ENCODE assay signal across 30 cellular contexts in the genomic region with DNA sequence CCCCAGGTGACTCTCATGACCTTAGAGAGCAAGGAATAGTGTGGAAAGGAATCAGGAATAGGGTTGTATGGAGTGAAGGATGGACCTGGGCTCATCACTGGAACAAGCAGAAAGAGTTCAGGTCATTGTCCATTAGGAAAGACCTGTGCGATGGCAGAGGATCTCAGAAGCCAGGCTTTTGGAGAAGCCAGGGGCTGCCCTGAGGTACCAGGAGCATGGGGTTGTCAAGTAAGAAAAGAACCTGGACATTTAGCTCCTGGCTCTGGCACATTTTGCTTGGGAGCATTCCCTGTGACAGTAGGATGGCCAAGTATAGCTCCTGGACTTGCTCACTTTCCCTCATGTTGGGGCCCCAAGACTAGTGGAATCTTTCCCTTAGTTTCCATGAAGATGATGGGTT.
"Had no signal": no experiment of that assay in that cellular context is flagged by ENCODE, and none has a peak within 500 bp of the region (broad histone marks: within the 10 kb centered on the region; RNA-seq: fewer than 3 reads in every experiment).

No MANE protein-coding gene starts in this region.

- H3K36me3 Mint-ChIP-seq: activated CD4-positive, alpha-beta memory T cell treated with anti-CD3 and anti-CD28 coated beads for 36 hours; activated naive CD8-positive, alpha-beta T cell had no signal

- H3K9me3 Mint-ChIP-seq: activated CD4-positive, alpha-beta memory T cell treated with anti-CD3 and anti-CD28 coated beads for 36 hours; activated CD4-positive, alpha-beta T cell treated with anti-CD3 and anti-CD28 coated beads, Interleukin-2, amount 10 ng/mL, durations not matched to agents 24 days and 14 days; activated T-cell treated with anti-CD3 and anti-CD28 coated beads, Interleukin-2, amount 50 U/mL, for 4 hours; activated T-helper 17 cell treated with anti-CD3 and anti-CD28 coated beads, Interleukin-2, amount 50 U/mL, for 72 hours; central memory CD8-positive, alpha-beta T cell; effector memory CD8-positive, alpha-beta T cell had no signal

- H3K27me3 Mint-ChIP-seq: activated CD4-positive, alpha-beta memory T cell treated with anti-CD3 and anti-CD28 coated beads for 36 hours; activated CD4-positive, alpha-beta T cell treated with anti-CD3 and anti-CD28 coated beads for 36 hours; activated CD4-positive, alpha-beta T cell treated with anti-CD3 and anti-CD28 coated beads, Interleukin-2, amount 10 ng/mL, durations not matched to agents 24 days and 14 days; activated naive CD8-positive, alpha-beta T cell; activated T-helper 17 cell treated with anti-CD3 and anti-CD28 coated beads, Interleukin-2, amount 50 U/mL, for 72 hours; central memory CD8-positive, alpha-beta T cell; effector memory CD8-positive, alpha-beta T cell had no signal

- H3K27me3 ChIP-seq: brain microvascular endothelial cell had no signal

- H3K27ac ChIP-seq: brain microvascular endothelial cell, epithelial cell of prostate had no signal

- ATAC-seq: activated CD4-positive, alpha-beta T cell treated with anti-CD3 and anti-CD28 coated beads for 36 hours; activated T-cell treated with anti-CD3 and anti-CD28 coated beads, Interleukin-2, amount 50 U/mL, for 4 hours; activated T-helper 17 cell treated with anti-CD3 and anti-CD28 coated beads, Interleukin-2, amount 50 U/mL, for 72 hours; effector memory CD8-positive, alpha-beta T cell had no signal

- H3K36me3 ChIP-seq: brain microvascular endothelial cell had no signal

- DNase-seq: activated CD4-positive, alpha-beta memory T cell treated with anti-CD3 and anti-CD28 coated beads for 36 hours; activated CD4-positive, alpha-beta T cell treated with anti-CD3 and anti-CD28 coated beads for 36 hours; activated CD4-positive, alpha-beta T cell treated with anti-CD3 and anti-CD28 coated beads, Interleukin-2, amount 10 ng/mL, durations not matched to agents 24 days and 14 days; activated CD4-positive, CD25-positive, alpha-beta regulatory T cell; activated CD4-positive, CD25-positive, alpha-beta regulatory T cell treated with anti-CD3 and anti-CD28 coated beads, Interleukin-2, amount 50 U/mL, for 72 hours; activated effector memory CD4-positive, alpha-beta T cell treated with Interleukin-2 at 50 U/mL for 16 hours; activated gamma-delta T cell treated with Interleukin-2 at 50 U/mL for 16 hours; activated naive CD4-positive, alpha-beta T cell treated with anti-CD3 and anti-CD28 coated beads, Interleukin-2, amount 50 U/mL, for 16 hours; activated naive CD4-positive, alpha-beta T cell treated with Interleukin-2 at 50 U/mL for 16 hours; activated T-cell treated with anti-CD3 and anti-CD28 coated beads, Interleukin-2, amount 50 U/mL, for 4 hours; amniotic stem cell; anterior cingulate cortex; brain microvascular endothelial cell; cortex of kidney; dermis blood vessel endothelial cell; effector CD4-positive, alpha-beta T cell; effector memory CD8-positive, alpha-beta T cell; foreskin fibroblast; head of caudate nucleus; T-helper 2 cell had no signal

- H3K4me1 Mint-ChIP-seq: activated CD4-positive, alpha-beta T cell treated with anti-CD3 and anti-CD28 coated beads for 36 hours; activated CD4-positive, alpha-beta T cell treated with anti-CD3 and anti-CD28 coated beads, Interleukin-2, amount 10 ng/mL, durations not matched to agents 24 days and 14 days; activated T-helper 17 cell treated with anti-CD3 and anti-CD28 coated beads, Interleukin-2, amount 50 U/mL, for 72 hours; central memory CD8-positive, alpha-beta T cell had no signal

- FAIRE-seq: astrocyte, bronchial epithelial cell, colon, endometrium, endothelial cell of umbilical vein, frontal cortex had no signal

- H3K4me3 Mint-ChIP-seq: activated CD4-positive, alpha-beta memory T cell treated with anti-CD3 and anti-CD28 coated beads for 36 hours; activated CD4-positive, alpha-beta T cell treated with anti-CD3 and anti-CD28 coated beads for 36 hours; activated CD4-positive, alpha-beta T cell treated with anti-CD3 and anti-CD28 coated beads, Interleukin-2, amount 10 ng/mL, durations not matched to agents 24 days and 14 days; activated naive CD8-positive, alpha-beta T cell; activated T-cell treated with anti-CD3 and anti-CD28 coated beads, Interleukin-2, amount 50 U/mL, for 4 hours; activated T-helper 17 cell treated with anti-CD3 and anti-CD28 coated beads, Interleukin-2, amount 50 U/mL, for 72 hours; central memory CD8-positive, alpha-beta T cell; effector memory CD8-positive, alpha-beta T cell had no signal

- H3K27ac Mint-ChIP-seq: activated CD4-positive, alpha-beta memory T cell treated with anti-CD3 and anti-CD28 coated beads for 36 hours; activated CD4-positive, alpha-beta T cell treated with anti-CD3 and anti-CD28 coated beads for 36 hours; activated CD4-positive, alpha-beta T cell treated with anti-CD3 and anti-CD28 coated beads, Interleukin-2, amount 10 ng/mL, durations not matched to agents 24 days and 14 days; activated naive CD8-positive, alpha-beta T cell; activated T-helper 17 cell treated with anti-CD3 and anti-CD28 coated beads, Interleukin-2, amount 50 U/mL, for 72 hours; effector memory CD8-positive, alpha-beta T cell had no signal
